1 cellular context compared by ENCODE assay signal in the genomic region with DNA sequence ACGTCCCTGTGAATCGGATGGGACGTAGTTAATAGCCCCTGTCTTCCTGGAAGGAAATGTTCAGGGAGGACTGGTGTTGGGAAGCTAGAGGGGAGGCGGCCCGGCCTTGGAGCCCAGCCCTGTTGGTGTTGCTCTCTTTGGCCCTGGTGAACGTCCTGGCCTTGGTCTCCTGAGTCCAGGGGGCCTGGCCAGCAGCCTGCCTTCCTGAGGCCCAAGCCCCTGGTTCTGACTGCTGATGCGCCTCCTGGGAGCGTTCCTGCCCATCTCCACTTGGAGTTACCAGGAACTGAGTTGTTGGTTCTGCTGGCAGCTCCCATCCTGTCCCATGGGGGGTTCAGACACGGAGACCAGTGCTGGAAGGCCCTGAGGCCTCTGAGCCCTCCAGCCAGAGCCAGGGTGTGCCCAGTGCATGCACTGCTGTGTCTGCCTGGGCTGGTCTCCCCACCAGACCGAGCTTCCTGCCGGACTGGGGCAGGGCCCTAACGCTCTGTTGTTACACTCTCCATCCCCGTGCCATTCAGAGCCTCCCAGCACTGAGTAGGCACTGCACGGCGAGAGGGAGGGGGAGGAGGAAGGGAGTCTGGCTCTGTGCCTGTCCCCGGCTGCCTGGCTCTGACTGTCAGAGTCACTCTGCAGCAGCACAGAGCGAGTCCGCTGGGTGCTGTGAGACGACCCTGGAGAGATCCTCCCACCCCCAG.
TF ChIP-seq lines count a peak whose summit lies in the region.

No MANE protein-coding gene starts in this region.

TF ChIP-seq in endothelial cell of umbilical vein, 7 proteins besides CTCF, POLR2A, EP300 and RAD21 (continued from another document):
- TF ChIP-seq JUN (IDR thresholded peaks at IDR 0.05; ENCODE audit: borderline replicate concordance, insufficient read depth, insufficient read length, low read depth) (no peak), POLR2AphosphoS5 (IDR thresholded peaks at IDR 0.05; ENCODE audit: insufficient read depth, low read depth, low read length) (no peak), MYC (IDR thresholded peaks at IDR 0.05; ENCODE audit: low read depth, low read length) (no peak), EZH2 (IDR thresholded peaks at IDR 0.05; ENCODE audit: borderline replicate concordance, low read depth, low read length, severe bottlenecking) (no peak)
